ENCODE assay signal across 8 cellular contexts in genomic region chr11:125494601-125494986, GRCh38. TPM values are rescaled to one million over a fixed set of nuclear protein-coding genes. Genes with fewer than 3 reads are reported as not detected.
DNase-seq lines count a peak whose midpoint lies in the region; ATAC-seq and TF ChIP-seq lines count a peak whose summit lies in the region.

No MANE protein-coding gene starts in this region.

- peaks cover 22% of the 10 kb centered on the region for H3K4me1 Mint-ChIP-seq in central memory CD8-positive, alpha-beta T cell

- TF ChIP-seq POLR2A in uterus (IDR thresholded peaks at IDR 0.05) (no peak), GM18505 (IDR thresholded peaks at IDR 0.05; ENCODE audit: borderline replicate concordance, extremely low read depth, insufficient read depth, insufficient read length) (no peak)

- H3K9me3 ChIP-seq in left ventricle myocardium inferior (replicated peaks) (no peaks in the 10 kb centered on the region), mesodermal cell (ENCODE audit: control insufficient read depth, low read length) (no peaks in the 10 kb centered on the region), uterus (no peaks in the 10 kb centered on the region)

- ATAC-seq in Right ventricle myocardium inferior (no peak), GM21825 (IDR thresholded peaks at IDR 0.05; ENCODE audit: unreplicated experiment) (no peak), GM18505 (IDR thresholded peaks at IDR 0.05; ENCODE audit: unreplicated experiment) (no peak)
- no peak for ATAC-seq in central memory CD8-positive, alpha-beta T cell (replicated peaks; ENCODE audit: extremely low read depth, poor library complexity, severe bottlenecking)

- H3K4me1 ChIP-seq in left ventricle myocardium inferior (peaks cover 22% of the 10 kb centered on the region), mesodermal cell (ENCODE audit: control insufficient read depth, insufficient read depth, low read length, poor library complexity, severe bottlenecking) (peaks cover 5% of the 10 kb centered on the region), uterus (no peaks in the 10 kb centered on the region)

- H3K36me3 ChIP-seq in left ventricle myocardium inferior: peaks cover 2% of the 10 kb centered on the region
- H3K36me3 ChIP-seq in mesodermal cell (ENCODE audit: control insufficient read depth, insufficient read depth, low read length): no peaks in the 10 kb centered on the region
- no peaks in the 10 kb centered on the region for H3K36me3 ChIP-seq in uterus

- no peaks in the 10 kb centered on the region for H3K9me3 Mint-ChIP-seq in central memory CD8-positive, alpha-beta T cell

- H3K27ac ChIP-seq in left ventricle myocardium inferior (replicated peaks): peak overlapping the region; percentile 75
- no peak overlapping the region for H3K27ac ChIP-seq in mesodermal cell (ENCODE audit: low read depth, low read length, severe bottlenecking)
- peak overlapping the region in 1 of 2 donors; percentile 85 for H3K27ac ChIP-seq in uterus

- peak overlapping the region; percentile 58 for H3K27ac Mint-ChIP-seq in central memory CD8-positive, alpha-beta T cell (ENCODE audit: low read depth)

- TF ChIP-seq CTCF in left ventricle myocardium inferior (IDR thresholded peaks at IDR 0.05; ENCODE audit: borderline replicate concordance) (no peak), uterus (IDR thresholded peaks at IDR 0.05) (no peak)

- H3K27me3 Mint-ChIP-seq in central memory CD8-positive, alpha-beta T cell: peaks cover 61% of the 10 kb centered on the region

- DNase-seq in left ventricle myocardium inferior (no peak), Right ventricle myocardium inferior (ENCODE audit: missing footprints) (no peak), uterus (no peak), A172 (ENCODE audit: low spot score) (no peak)
- DNase-seq in central memory CD8-positive, alpha-beta T cell (ENCODE audit: low spot score in 2 of 2): no peak

- peak overlapping the region; percentile 78 for H3K4me3 ChIP-seq in left ventricle myocardium inferior
- peak overlapping the region; percentile 63 for H3K4me3 ChIP-seq in mesodermal cell (ENCODE audit: extremely low read depth, insufficient read depth, low read length, poor library complexity, severe bottlenecking)
- peak overlapping the region; percentile 64 to 71 for H3K4me3 ChIP-seq in uterus

- intact Hi-C loops in left ventricle myocardium inferior (cut with micrococcal nuclease) (no loop called here), Right ventricle myocardium inferior (cut with DNase I) (no loop called here), uterus (cut with DNase I; ENCODE audit: low total_unique reads) (no loop called here)

- no peaks in the 10 kb centered on the region for H3K27me3 ChIP-seq in left ventricle myocardium inferior (ENCODE audit: low read depth)
- H3K27me3 ChIP-seq in uterus: no peaks in the 10 kb centered on the region

- 4 to 9% methylated on average over 14 to 15 of the region's 16 CpGs for WGBS in mesodermal cell (ENCODE audit: insufficient coverage in 2 of 2), 2 experiments

- H3K4me3 Mint-ChIP-seq in central memory CD8-positive, alpha-beta T cell: peak overlapping the region; percentile 86

- peaks cover 1% of the 10 kb centered on the region for H3K36me3 Mint-ChIP-seq in central memory CD8-positive, alpha-beta T cell (ENCODE audit: insufficient read depth)

RNA-seq across cellular contexts. Expression of gene FEZ1, which starts 1.5 kb away (rescaled TPM):
- 29.2 TPM for total RNA-seq in left ventricle myocardium inferior
- total RNA-seq in Right ventricle myocardium inferior: 43.3 TPM
- polyA plus RNA-seq in mesodermal cell (2013, experiment 1 of 2): 85.6 TPM
- 58.9 TPM for polyA plus RNA-seq in mesodermal cell (2013, experiment 2 of 2)
- 100 to 1,000 TPM in 1 of 4 donors, 10 to 100 TPM in 3; 27.8 to 126 (median 43.1) TPM for total RNA-seq in uterus
- total RNA-seq in A172 (2014; rRNA removed; shearing (Covaris generic)): 2.1 and 4.6 TPM in 2 replicates
